14 cellular contexts compared by ENCODE assay signal in the genomic region with DNA sequence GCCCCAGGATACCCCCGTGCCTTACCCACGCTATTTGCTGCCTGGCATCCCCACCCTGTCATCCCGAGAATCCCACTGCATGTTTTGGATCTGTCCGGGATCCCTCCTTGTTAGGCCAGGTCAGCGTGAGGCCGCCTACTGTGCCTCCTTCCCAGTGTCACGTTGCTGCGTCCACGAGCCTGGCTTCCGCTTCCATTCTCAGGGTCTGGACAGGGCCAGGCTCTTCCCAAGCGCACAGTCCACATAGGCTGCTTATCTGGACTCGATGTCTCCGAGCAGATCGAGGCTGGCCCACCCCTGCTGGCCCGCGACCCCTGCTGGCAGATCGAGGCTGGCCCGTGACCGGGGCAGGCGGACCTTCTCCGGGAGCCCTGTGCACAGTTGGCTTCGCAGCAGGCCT.
"Had no signal": no experiment of that assay in that cellular context is flagged by ENCODE, and none has a peak within 500 bp of the region (broad histone marks: within the 10 kb centered on the region; RNA-seq: fewer than 3 reads in every experiment).

No MANE protein-coding gene starts in this region.

- H3K9me3 ChIP-seq: ascending aorta had no signal

- ATAC-seq: activated CD8-positive, alpha-beta T cell treated with anti-CD3 and anti-CD28 coated beads for 36 hours; left lobe of liver; T-cell had no signal

- H3K4me3 Mint-ChIP-seq: activated CD8-positive, alpha-beta T cell treated with anti-CD3 and anti-CD28 coated beads for 36 hours; activated T-helper 1 cell treated with anti-CD3 and anti-CD28 coated beads, Interleukin-12 subunit alpha, Interleukin-12 subunit beta, Interleukin-2, Interleukin-4 antibody, amounts not matched to agents 30 ng/mL and 10 ng/mL and 1 ng/mL, durations not matched to agents 14 hours and 24 hours and 36 hours; dendritic cell treated with granulocyte-macrophage colony-stimulating factor and Interleukin-4, amounts not matched to agents 40 ng/mL and 50 ng/mL, for 4 days; stimulated activated naive CD8-positive, alpha-beta T cell treated with anti-CD3 and anti-CD28 coated beads, Interleukin-15, Interleukin-2, amounts not matched to agents 100 ng/mL and 50 ng/mL, for 24 hours; T-cell had no signal

- H3K27me3 Mint-ChIP-seq: activated CD8-positive, alpha-beta T cell treated with anti-CD3 and anti-CD28 coated beads for 36 hours; dendritic cell treated with granulocyte-macrophage colony-stimulating factor and Interleukin-4, amounts not matched to agents 40 ng/mL and 50 ng/mL, for 4 days; stimulated activated naive CD8-positive, alpha-beta T cell treated with anti-CD3 and anti-CD28 coated beads, Interleukin-15, Interleukin-2, amounts not matched to agents 100 ng/mL and 50 ng/mL, for 24 hours; T-cell had no signal

- H3K9me3 Mint-ChIP-seq: activated CD8-positive, alpha-beta T cell treated with anti-CD3 and anti-CD28 coated beads for 36 hours; activated T-helper 1 cell treated with anti-CD3 and anti-CD28 coated beads, Interleukin-12 subunit alpha, Interleukin-12 subunit beta, Interleukin-2, Interleukin-4 antibody, amounts not matched to agents 30 ng/mL and 10 ng/mL and 1 ng/mL, durations not matched to agents 14 hours and 24 hours and 36 hours; dendritic cell treated with granulocyte-macrophage colony-stimulating factor and Interleukin-4, amounts not matched to agents 40 ng/mL and 50 ng/mL, for 4 days; stimulated activated naive CD8-positive, alpha-beta T cell treated with anti-CD3 and anti-CD28 coated beads, Interleukin-15, Interleukin-2, amounts not matched to agents 100 ng/mL and 50 ng/mL, for 24 hours; T-cell had no signal

- H3K4me3 ChIP-seq: ascending aorta had no signal

- H3K27ac Mint-ChIP-seq: activated CD8-positive, alpha-beta T cell treated with anti-CD3 and anti-CD28 coated beads for 36 hours; activated T-helper 1 cell treated with anti-CD3 and anti-CD28 coated beads, Interleukin-12 subunit alpha, Interleukin-12 subunit beta, Interleukin-2, Interleukin-4 antibody, amounts not matched to agents 30 ng/mL and 10 ng/mL and 1 ng/mL, durations not matched to agents 14 hours and 24 hours and 36 hours; stimulated activated naive CD8-positive, alpha-beta T cell treated with anti-CD3 and anti-CD28 coated beads, Interleukin-15, Interleukin-2, amounts not matched to agents 100 ng/mL and 50 ng/mL, for 24 hours; T-cell had no signal

- DNase-seq: activated CD4-positive, alpha-beta T cell treated with anti-CD3 and anti-CD28 coated beads for 4 hours; activated CD8-positive, alpha-beta memory T cell treated with anti-CD3 and anti-CD28 coated beads, Interleukin-2, amount 50 U/mL, for 48 hours; activated CD8-positive, alpha-beta T cell treated with anti-CD3 and anti-CD28 coated beads for 36 hours; activated naive CD4-positive, alpha-beta T cell; central memory CD4-positive, alpha-beta T cell; stimulated activated CD4-positive, alpha-beta T cell treated with anti-CD3 and anti-CD28 coated beads, Interleukin-4, amount 100 ng/mL, for 1 hour; stimulated activated CD8-positive, alpha-beta memory T cell treated with anti-CD3 and anti-CD28 coated beads, Interleukin-4, amount 100 ng/mL, for 48 hours; T-cell; WERI-Rb-1 had no signal

- H3K27ac ChIP-seq: ascending aorta, WERI-Rb-1 had no signal

- H3K27me3 ChIP-seq: ascending aorta had no signal
